Comparison of ENCODE assay signal across 11 cellular contexts in the genomic region with DNA sequence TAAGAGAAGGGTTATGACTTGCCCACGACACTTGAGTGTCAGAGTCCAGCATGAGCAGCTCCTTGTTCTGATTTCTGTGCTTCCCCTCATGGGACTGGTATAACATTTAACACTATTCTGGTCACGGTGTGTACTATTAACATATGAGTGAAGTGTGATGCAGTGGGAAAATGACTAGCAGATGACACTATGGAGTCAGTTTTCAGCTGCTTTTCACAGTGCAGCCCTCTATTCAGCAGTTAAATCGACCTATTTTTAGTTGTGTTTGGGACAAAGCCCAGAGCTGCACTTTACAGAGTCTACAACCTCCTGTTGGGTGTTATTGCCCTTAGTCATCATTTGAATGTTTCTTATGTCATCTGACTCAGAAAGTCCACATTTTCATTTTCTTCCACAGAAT. TPM values are rescaled to one million over a fixed set of nuclear protein-coding genes. Genes with fewer than 3 reads are reported as not detected.
DNase-seq lines count a peak whose midpoint lies in the region; ATAC-seq and TF ChIP-seq lines count a peak whose summit lies in the region.
"Had no signal": no experiment of that assay in that cellular context is flagged by ENCODE, and none has a peak within 500 bp of the region (broad histone marks: within the 10 kb centered on the region; RNA-seq: fewer than 3 reads in every experiment).

No MANE protein-coding gene starts in this region.

- H3K4me1 ChIP-seq in mammary epithelial cell (ENCODE audit: insufficient read depth, low read length) (no peaks in the 10 kb centered on the region), right cardiac atrium (ENCODE audit: control insufficient read depth, insufficient read depth, low read length) (peaks cover 6% of the 10 kb centered on the region), tibial artery (peaks cover 0 to 72% (median 13%) of the 10 kb centered on the region in 4 donors)
- H3K4me1 ChIP-seq: SJSA1 had no signal

- no peaks in the 10 kb centered on the region for H4K20me1 ChIP-seq in mammary epithelial cell (ENCODE audit: insufficient read depth, low read length)

- peak; percentile 63 for DNase-seq in HS-5 (ENCODE audit: low read depth)
- peak; percentile 66 for DNase-seq in mammary epithelial cell
- no peak for DNase-seq in right cardiac atrium
- DNase-seq in tibial artery = no peak
- no peak for DNase-seq in NCI-H2029 (lab: John Stamatoyannopoulos, UW)
- DNase-seq in NCI-H2196 treated with DMSO at 0.1 percent for 48 hours (lab: John Stamatoyannopoulos, UW; ENCODE audit: unreplicated experiment) = no peak
- DNase-seq: activated CD4-positive, alpha-beta T cell treated with anti-CD3 and anti-CD28 coated beads, Interleukin-2, amount 50 U/mL, for 48 hours; NCI-H2171 had no signal

- intact Hi-C loops in mammary epithelial cell (cut with micrococcal nuclease) (no loop called here), right cardiac atrium (cut with DNase I) (no loop called here), tibial artery (cut with DNase I; ENCODE audit: low total_unique reads) (loop anchor here (10.0 kb wide), 1 partner anchor 59 kb away; the partner anchor contains the start of gene CHSY3)

- dilution Hi-C loops in mammary epithelial cell (cut with HindIII; ENCODE audit: low sequenced_read_pairs) = no loop called here

- H3K4me2 ChIP-seq in mammary epithelial cell (ENCODE audit: insufficient read depth, low read depth, low read length) = no peak overlapping the region

- H3K9ac ChIP-seq in mammary epithelial cell (ENCODE audit: insufficient read depth, low read length) = no peak overlapping the region

- H3K27me3 ChIP-seq in mammary epithelial cell (ENCODE audit: insufficient read depth, low read length) (no peaks in the 10 kb centered on the region), right cardiac atrium (ENCODE audit: control insufficient read depth, insufficient read depth) (no peaks in the 10 kb centered on the region), tibial artery (no peaks in the 10 kb centered on the region)
- H3K27me3 ChIP-seq: SJSA1 had no signal

- no peak overlapping the region for H3K27ac ChIP-seq in mammary epithelial cell (ENCODE audit: insufficient read depth, low read depth, low read length)
- peak overlapping the region; percentile 58 for H3K27ac ChIP-seq in right cardiac atrium (ENCODE audit: low read length)
- peak overlapping the region; percentile 57 to 72 for H3K27ac ChIP-seq in tibial artery
- H3K27ac ChIP-seq: SJSA1 had no signal

- H2AFZ ChIP-seq in mammary epithelial cell (ENCODE audit: low read depth, low read length) = no peak overlapping the region

- CTCF ChIA-PET in mammary epithelial cell (lab: Charles Lee; ENCODE audit: low non-redundant PET) = no interaction called here

- H3K4me3 ChIP-seq in mammary epithelial cell (replicated peaks in 1 of 3; ENCODE audit: insufficient read depth in 1 of 3, low read depth in 2 of 3, low read length in 3 of 3) (no peak overlapping the region), right cardiac atrium (ENCODE audit: low read length) (no peak overlapping the region), tibial artery (no peak overlapping the region)
- H3K4me3 ChIP-seq: SJSA1 had no signal

- TF ChIP-seq CTCF in mammary epithelial cell (conservative IDR thresholded peaks at IDR 0.05 in 1 of 2, IDR thresholded peaks at IDR 0.05 in 1 of 2; ENCODE audit: extremely low read depth in 1 of 2, insufficient read depth in 1 of 2, low read depth in 1 of 2, low read length in 2 of 2) (no peak), tibial artery (IDR thresholded peaks at IDR 0.05) (no peak)

- no peaks in the 10 kb centered on the region for H3K79me2 ChIP-seq in mammary epithelial cell (ENCODE audit: insufficient read depth, low read length)

- in situ Hi-C loops in mammary epithelial cell (cut with MboI; ENCODE audit: low sequenced_read_pairs in 2 of 2) = no loop called here

- H3K36me3 ChIP-seq in mammary epithelial cell (ENCODE audit: insufficient read depth, low read length) (no peaks in the 10 kb centered on the region), tibial artery (no peaks in the 10 kb centered on the region)
- H3K36me3 ChIP-seq: SJSA1 had no signal

- H3K9me3 ChIP-seq in mammary epithelial cell (replicated peaks; ENCODE audit: insufficient read depth, low read length) (no peaks in the 10 kb centered on the region), right cardiac atrium (ENCODE audit: control insufficient read depth, low read length) (no peaks in the 10 kb centered on the region), tibial artery (no peaks in the 10 kb centered on the region)
- H3K9me3 ChIP-seq: SJSA1 had no signal

- 53% methylated on average over 3 of the region's 3 CpGs for WGBS in mammary epithelial cell (ENCODE audit: low coverage, missing lambda C conversion rate)
- WGBS in right cardiac atrium = 24% methylated on average over 3 of the region's 3 CpGs

- ATAC-seq in right cardiac atrium (peak; percentile 95 to 97), GM18861 (IDR thresholded peaks at IDR 0.05; ENCODE audit: unreplicated experiment) (no peak)

- no TSS peak for BruUV-seq in mammary epithelial cell (replicated peaks; lab: Mats Ljungman, UMichigan)

RNA-seq across cellular contexts. Expression of gene CHSY3, which starts 59.1 kb away (rescaled TPM):
- total RNA-seq in mammary epithelial cell (1 to 10 TPM; 1.7 to 1.8 TPM), right cardiac atrium (1 to 10 TPM; 1.7 to 3.6 (median 2.3) TPM)
- polyA plus RNA-seq in mammary epithelial cell (0.37 TPM), right cardiac atrium (0.68 TPM)
- 1.7 TPM for polyA minus RNA-seq in mammary epithelial cell
- polyA plus RNA-seq: IgD-negative memory B cell had no signal

Comparison
In these comparisons a context has a peak if more than half of its experiments do, and no peak if none do; other contexts are left out.
1. DNase-seq: peak in HS-5 (single experiment) and mammary epithelial cell (single experiment); none in right cardiac atrium (0 of 3), tibial artery (0 of 2), NCI-H2029 (single experiment) and NCI-H2196 treated with DMSO at 0.1 percent for 48 hours (single experiment).